12 cellular contexts compared by ENCODE assay signal in the genomic region with DNA sequence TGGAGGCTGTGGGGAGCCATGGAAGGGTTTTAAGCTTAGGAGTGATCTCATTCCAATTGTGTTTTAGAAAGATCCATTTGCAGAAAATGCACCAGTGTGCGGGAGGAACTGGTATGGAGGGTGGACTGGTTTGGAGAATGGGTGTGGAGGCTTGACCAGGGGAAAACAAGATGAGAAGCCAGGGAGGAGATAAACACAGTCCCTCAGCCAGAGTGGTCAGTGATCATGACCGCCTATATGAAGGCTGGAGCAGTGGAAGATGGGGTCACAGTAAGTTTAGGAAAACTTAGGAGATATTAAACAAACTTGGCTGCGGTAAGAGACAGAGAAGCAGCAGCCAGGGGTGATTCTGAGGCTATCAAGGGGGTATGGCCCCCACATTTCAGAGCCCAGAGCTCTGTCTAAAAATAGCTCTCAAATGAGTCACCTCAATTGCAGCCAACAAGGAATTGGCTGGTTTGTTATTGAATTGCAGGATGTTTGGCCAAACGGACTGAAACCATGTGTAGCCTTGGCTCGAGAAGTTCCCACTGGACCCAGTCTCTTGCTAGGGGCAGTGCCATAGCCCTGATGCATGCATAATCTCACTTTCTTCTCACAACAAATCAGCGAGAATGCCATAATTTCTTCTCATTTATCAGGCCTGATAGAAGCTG.
DNase-seq lines count a peak whose midpoint lies in the region; TF ChIP-seq lines count a peak whose summit lies in the region.
"Had no signal": no experiment of that assay in that cellular context is flagged by ENCODE, and none has a peak within 500 bp of the region (broad histone marks: within the 10 kb centered on the region; RNA-seq: fewer than 3 reads in every experiment).

No MANE protein-coding gene starts in this region.

- H3K27me3 ChIP-seq in tibial artery (no peaks in the 10 kb centered on the region), WERI-Rb-1 (ENCODE audit: insufficient read depth, low read depth, severe bottlenecking) (peaks cover 52% of the 10 kb centered on the region)
- H3K27me3 ChIP-seq: tibial nerve had no signal

- no peak overlapping the region for H3K4me3 ChIP-seq in mesodermal cell (ENCODE audit: extremely low read depth, insufficient read depth, low read length, poor library complexity, severe bottlenecking)
- no peak overlapping the region for H3K4me3 ChIP-seq in tibial artery
- H3K4me3 ChIP-seq in WERI-Rb-1 (ENCODE audit: low read depth, low read length), result no peak overlapping the region
- H3K4me3 ChIP-seq: tibial nerve had no signal

- 94 to 96% methylated on average over 3 to 5 of the region's 6 CpGs for WGBS in mesodermal cell (ENCODE audit: insufficient coverage in 2 of 2), 2 experiments

- H3K4me1 ChIP-seq in mesodermal cell (ENCODE audit: control insufficient read depth, insufficient read depth, low read length, poor library complexity, severe bottlenecking), result peaks cover 9% of the 10 kb centered on the region
- H3K4me1 ChIP-seq in tibial artery, result peaks cover 5 to 32% (median 21%) of the 10 kb centered on the region in 4 donors

- no peaks in the 10 kb centered on the region for H3K9me3 ChIP-seq in mesodermal cell (ENCODE audit: control insufficient read depth, low read length)
- no peaks in the 10 kb centered on the region for H3K9me3 ChIP-seq in tibial artery
- H3K9me3 ChIP-seq in WERI-Rb-1 (ENCODE audit: severe bottlenecking), result no peaks in the 10 kb centered on the region
- H3K9me3 ChIP-seq: tibial nerve had no signal

- DNase-seq in M059J (ENCODE audit: low read depth), result peak; percentile 89
- DNase-seq in dedifferentiated amniotic fluid mesenchymal stem cell (ENCODE audit: extremely low spot score), result peak; percentile 70
- DNase-seq in tibial artery, result peak; percentile 49 to 81
- DNase-seq in NCI-H510A treated with DMSO at 0.1 percent for 48 hours (lab: John Stamatoyannopoulos, UW), result no peak
- DNase-seq in WERI-Rb-1, result no peak
- DNase-seq in NCI-H524 treated with DMSO at 0.1 percent for 48 hours (lab: John Stamatoyannopoulos, UW), result no peak
- no peak for DNase-seq in RKO (ENCODE audit: low spot score)
- DNase-seq: activated gamma-delta T cell; MV-4-11; stimulated activated CD4-positive, alpha-beta T cell treated with anti-CD3 and anti-CD28 coated beads, Interleukin-2, amount 100 ng/mL, for 48 hours had no signal

- no peaks in the 10 kb centered on the region for H3K36me3 ChIP-seq in mesodermal cell (ENCODE audit: control insufficient read depth, insufficient read depth, low read length)
- H3K36me3 ChIP-seq in tibial artery, result no peaks in the 10 kb centered on the region
- H3K36me3 ChIP-seq in WERI-Rb-1, result no peaks in the 10 kb centered on the region
- H3K36me3 ChIP-seq: tibial nerve had no signal

- intact Hi-C loops in tibial artery (cut with DNase I; ENCODE audit: low total_unique reads), result no loop called here

- TF ChIP-seq CTCF in tibial artery (IDR thresholded peaks at IDR 0.05), result no peak
- TF ChIP-seq CTCF in WERI-Rb-1 (IDR thresholded peaks at IDR 0.05; ENCODE audit: low read depth, low read length), result no peak

- H3K27ac ChIP-seq in mesodermal cell (ENCODE audit: low read depth, low read length, severe bottlenecking), result peak overlapping the region; percentile 29
- H3K27ac ChIP-seq in tibial artery, result peak overlapping the region; percentile 2 to 68
- no peak overlapping the region for H3K27ac ChIP-seq in WERI-Rb-1
- H3K27ac ChIP-seq: tibial nerve had no signal

Comparison
In these comparisons a context has a peak if more than half of its experiments do, and no peak if none do; other contexts are left out.
1. DNase-seq: peak in M059J (single experiment), dedifferentiated amniotic fluid mesenchymal stem cell (single experiment) and tibial artery (2 of 2); none in NCI-H510A treated with DMSO at 0.1 percent for 48 hours (single experiment), WERI-Rb-1 (single experiment), NCI-H524 treated with DMSO at 0.1 percent for 48 hours (single experiment) and RKO (single experiment).